19 cellular contexts compared by ENCODE assay signal in genomic region chr17:59545942-59546341, GRCh38. TPM values are rescaled to one million over a fixed set of nuclear protein-coding genes. Genes with fewer than 3 reads are reported as not detected.
A peak's percentile ranks its signal among the peaks of the same experiment; 100 is the strongest.
DNase-seq lines count a peak whose midpoint lies in the region; ATAC-seq, FAIRE-seq and TF ChIP-seq lines count a peak whose summit lies in the region.
"Had no signal": no experiment of that assay in that cellular context is flagged by ENCODE, and none has a peak within 500 bp of the region (broad histone marks: within the 10 kb centered on the region; RNA-seq: fewer than 3 reads in every experiment).

No MANE protein-coding gene starts in this region.

- H3K36me3 ChIP-seq in HEK293 (ENCODE audit: control insufficient read depth in 2 of 2, insufficient read depth in 1 of 2, low read length in 2 of 2) (no peaks in the 10 kb centered on the region), K562 (ENCODE audit: control insufficient read depth, insufficient read depth, low read length) (no peaks in the 10 kb centered on the region)

- intact Hi-C loops in K562 (cut with micrococcal nuclease) (no loop called here), posterior cingulate gyrus (cut with DNase I) (no loop called here), cardiac septum (cut with DNase I) (no loop called here)

- H3K9me3 ChIP-seq in HEK293 (ENCODE audit: control insufficient read depth, insufficient read depth, low read depth, low read length): no peaks in the 10 kb centered on the region
- H3K9me3 ChIP-seq in K562 (replicated peaks; ENCODE audit: control insufficient read depth, insufficient read depth, low read depth, low read length): no peaks in the 10 kb centered on the region

- H3K4me3 ChIP-seq in HEK293 (ENCODE audit: low read depth, low read length) (no peak overlapping the region), K562 (no peak overlapping the region)
- H3K4me3 ChIP-seq: GM23248 had no signal

- TF ChIP-seq EP300 in K562 (IDR thresholded peaks at IDR 0.05; ENCODE audit: low read length): no peak

- BruUV-seq in K562 (replicated peaks; lab: Mats Ljungman, UMichigan): no TSS peak

- no peaks in the 10 kb centered on the region for H3K27me3 ChIP-seq in K562 (ENCODE audit: control insufficient read depth in 2 of 2, insufficient read depth in 2 of 2, low read length in 2 of 2)

- in situ Hi-C loops in K562 (cut with MboI): no loop called here

- peak; percentile 61 for FAIRE-seq in G401.6 (lab: Jason Lieb, UNC)
- FAIRE-seq in K562 (lab: Jason Lieb, UNC): no peak
- FAIRE-seq in frontal cortex (lab: Jason Lieb, UNC): peak; percentile 10
- FAIRE-seq: GM19239, H1 had no signal

- H3K9me1 ChIP-seq in K562 (ENCODE audit: control insufficient read depth, insufficient read depth, low read length): no peaks in the 10 kb centered on the region

- no peak for TF ChIP-seq POLR2A in K562 (conservative IDR thresholded peaks at IDR 0.05)

- H3K9ac ChIP-seq in K562 (ENCODE audit: insufficient read depth in 1 of 2, low read depth in 2 of 2, low read length in 2 of 2): no peak overlapping the region
- H3K9ac ChIP-seq: GM23248 had no signal

- H3K79me2 ChIP-seq in K562 (ENCODE audit: control insufficient read depth, insufficient read depth, low read length): no peaks in the 10 kb centered on the region

- no peak overlapping the region for H3K4me3 Mint-ChIP-seq in stimulated activated naive B cell treated with anti-CD40 and anti-IgM and Interleukin-4, amounts not matched to agents 10 μg/mL and 1 μg/mL and 100 μg/mL, for 72 hours
- H3K4me3 Mint-ChIP-seq: CD4-positive, alpha-beta memory T cell had no signal

- DNase-seq in K562 (ENCODE audit: extremely low read depth in 1 of 4, low spot score in 3 of 4) (no peak), frontal cortex (ENCODE audit: low spot score in 2 of 2) (no peak), posterior cingulate gyrus (no peak), cardiac septum (ENCODE audit: low spot score) (no peak), NCI-H187 (lab: John Stamatoyannopoulos, UW) (no peak)
- no peak for DNase-seq in stimulated activated naive B cell treated with anti-CD40 and anti-IgM and Interleukin-4, amounts not matched to agents 10 μg/mL and 1 μg/mL and 100 μg/mL, for 72 hours
- DNase-seq: C1 segment of cervical spinal cord; Calu3; CD4-positive, alpha-beta memory T cell; COR-L47; DMS53; DMS79 treated with DMSO at 0.1 percent for 48 hours; GM23248; H7; HCEC 1CT had no signal

- H3K27ac ChIP-seq in HEK293 (ENCODE audit: extremely low read depth, low read depth, low read length) (no peak overlapping the region), K562 (ENCODE audit: extremely low read depth, low read depth, low read length) (no peak overlapping the region)
- H3K27ac ChIP-seq: GM23248 had no signal

- no peak for TF ChIP-seq CTCF in HEK293 (tag by site-specific recombination; IDR thresholded peaks at IDR 0.05)
- no peak for TF ChIP-seq CTCF in K562 (IDR thresholded peaks at IDR 0.05 in 2 of 3, conservative IDR thresholded peaks at IDR 0.05 in 1 of 3; ENCODE audit: insufficient read depth in 2 of 3, low read depth in 1 of 3, low read length in 3 of 3)

- H4K20me1 ChIP-seq in K562 (replicated peaks; ENCODE audit: control insufficient read depth, insufficient read depth, low read length): no peaks in the 10 kb centered on the region

- no peak overlapping the region for H3K4me2 ChIP-seq in K562 (ENCODE audit: insufficient read depth, low read length)

- no peaks in the 10 kb centered on the region for H3K36me3 Mint-ChIP-seq in stimulated activated naive B cell treated with anti-CD40 and anti-IgM and Interleukin-4, amounts not matched to agents 10 μg/mL and 1 μg/mL and 100 μg/mL, for 72 hours
- H3K36me3 Mint-ChIP-seq: CD4-positive, alpha-beta memory T cell had no signal

- TF ChIP-seq RAD21 in K562 (CRISPR knock-in tag; conservative IDR thresholded peaks at IDR 0.05 in 1 of 2, IDR thresholded peaks at IDR 0.05 in 1 of 2): no peak

- CTCF ChIA-PET in HEK293 (lab: Yijun Ruan, JAX): interaction anchor here (1.1 kb wide), 1 partner anchor 48 kb away, joined by 3 read pairs; no protein-coding TSS in a partner anchor
- CTCF ChIA-PET in K562 (lab: Yijun Ruan, JAX; ENCODE audit: low intra/inter-chr PET ratio): interaction anchor here (0.6 kb wide), 1 partner anchor 24 kb away, joined by 4 read pairs; no protein-coding TSS in a partner anchor

- no peak for ATAC-seq in K562
- no peak for ATAC-seq in stimulated activated naive B cell treated with anti-CD40 and anti-IgM and Interleukin-4, amounts not matched to agents 10 μg/mL and 1 μg/mL and 100 μg/mL, for 72 hours (replicated peaks)

- POLR2A ChIA-PET in HEK293 (lab: Yijun Ruan, JAX): no interaction called here
- POLR2A ChIA-PET in K562 (lab: Yijun Ruan, JAX): no interaction called here

- no peak overlapping the region for H3K27ac Mint-ChIP-seq in stimulated activated naive B cell treated with anti-CD40 and anti-IgM and Interleukin-4, amounts not matched to agents 10 μg/mL and 1 μg/mL and 100 μg/mL, for 72 hours
- H3K27ac Mint-ChIP-seq: CD4-positive, alpha-beta memory T cell had no signal

- H3K9me3 Mint-ChIP-seq in stimulated activated naive B cell treated with anti-CD40 and anti-IgM and Interleukin-4, amounts not matched to agents 10 μg/mL and 1 μg/mL and 100 μg/mL, for 72 hours: no peaks in the 10 kb centered on the region

- no peak overlapping the region for H2AFZ ChIP-seq in K562 (ENCODE audit: low read depth, low read length)
- H2AFZ ChIP-seq: GM23248 had no signal

- 35% methylated on average over 1 of the region's 1 CpG for WGBS in K562 (ENCODE audit: insufficient coverage, low coverage, missing lambda C conversion rate)

- no peaks in the 10 kb centered on the region for H3K4me1 Mint-ChIP-seq in stimulated activated naive B cell treated with anti-CD40 and anti-IgM and Interleukin-4, amounts not matched to agents 10 μg/mL and 1 μg/mL and 100 μg/mL, for 72 hours
- H3K4me1 Mint-ChIP-seq: CD4-positive, alpha-beta memory T cell had no signal

- H3K4me1 ChIP-seq in HEK293 (ENCODE audit: control insufficient read depth, insufficient read depth, low read length) (peaks cover 13% of the 10 kb centered on the region), K562 (replicated peaks in 1 of 2; ENCODE audit: control insufficient read depth in 2 of 2, insufficient read depth in 2 of 2, low read length in 2 of 2) (peaks cover 7 to 8% of the 10 kb centered on the region in 2 experiments; a peak in 3 of 5 replicates)

- no peaks in the 10 kb centered on the region for H3K27me3 Mint-ChIP-seq in stimulated activated naive B cell treated with anti-CD40 and anti-IgM and Interleukin-4, amounts not matched to agents 10 μg/mL and 1 μg/mL and 100 μg/mL, for 72 hours

TF ChIP-seq in HEK293, 187 proteins besides CTCF, POLR2A, EP300 and RAD21:
- peak; percentile 90 for TF ChIP-seq ATF2 (tag by site-specific recombination; IDR thresholded peaks at IDR 0.05; ENCODE audit: low read depth)
- no peak for TF ChIP-seq TCF7L2 (IDR thresholded peaks at IDR 0.05; ENCODE audit: borderline replicate concordance, low read depth, low read length)

TF ChIP-seq in K562, 482 proteins besides CTCF, POLR2A, EP300 and RAD21:
- TF ChIP-seq ATF3 (IDR thresholded peaks at IDR 0.05): peak; percentile 84
- TF ChIP-seq ATF3 (CRISPR knock-in tag; conservative IDR thresholded peaks at IDR 0.05): no peak
- TF ChIP-seq YBX1 (IDR thresholded peaks at IDR 0.05): no peak
TF ChIP-seq in K562: peak in this region for 1.

RNA-seq across cellular contexts. Expression of gene DHX40, which starts 19.5 kb away (rescaled TPM):
- total RNA-seq in K562 (2011; cell fraction: chromatin; rRNA removed; ENCODE audit: low replicate concordance): 22.1 and 45.7 TPM in 2 replicates
- 8.0 and 11.2 TPM in 2 replicates for total RNA-seq in K562 (2011; cell fraction: nucleolus; rRNA removed)
- 12.7 and 15.3 TPM in 2 replicates for total RNA-seq in K562 (2011; cell fraction: nucleoplasm; rRNA removed)
- 17.0 and 21.7 TPM in 2 replicates for total RNA-seq in K562 (2014; rRNA removed)
- 26.4 and 31.6 TPM in 2 replicates for total RNA-seq in K562 (2014; rRNA removed; fragmentation: Illumina TruSeq; extraction: Trizol)
- total RNA-seq in K562 (2015; rRNA removed; fragmentation: Illumina TruSeq; extraction: Trizol): 18.5 and 21.4 TPM in 2 replicates
- total RNA-seq in K562 (2021): 18.2 and 18.5 TPM in 2 replicates
- polyA plus RNA-seq in K562 (2011; rRNA removed): 26.7 and 38.6 TPM in 2 replicates
- 6.1 and 13.1 TPM in 2 replicates for polyA plus RNA-seq in K562 (2011; cell fraction: cytosol; rRNA removed)
- polyA plus RNA-seq in K562 (2011; cell fraction: nucleus; rRNA removed): 10.3 and 17.9 TPM in 2 replicates
- polyA plus RNA-seq in K562 (2012): 15.2 and 21.3 TPM in 2 replicates
- 18.7 and 18.9 TPM in 2 replicates for polyA plus RNA-seq in K562 (2014; fragmentation: Illumina TruSeq; extraction: Trizol)
- 1 to 10 TPM; 7.2 to 7.3 TPM for polyA plus RNA-seq in K562 (2014; fragmentation: Nextera tagmentation; extraction: Ambion mirVana)
- 15.5 and 16.4 TPM in 2 replicates for polyA plus RNA-seq in K562 (2014; rRNA removed)
- polyA minus RNA-seq in K562 (2011; rRNA and poly(A)+ RNA removed): 45.2 and 48.4 TPM in 2 replicates
- polyA minus RNA-seq in K562 (2011; cell fraction: cytosol; rRNA and poly(A)+ RNA removed): 22.1 and 23.2 TPM in 2 replicates
- polyA minus RNA-seq in K562 (2011; cell fraction: nucleus; rRNA and poly(A)+ RNA removed): 11.0 and 15.9 TPM in 2 replicates
- total RNA-seq in frontal cortex: 75.0 TPM
- total RNA-seq in cardiac septum: 18.2 TPM
